Comparison of ENCODE assay signal across 9 cellular contexts in genomic region chr19:43005841-43006240, GRCh38. TPM values are rescaled to one million over a fixed set of nuclear protein-coding genes. Genes with fewer than 3 reads are reported as not detected.
"Had no signal": no experiment of that assay in that cellular context is flagged by ENCODE, and none has a peak within 500 bp of the region (broad histone marks: within the 10 kb centered on the region; RNA-seq: fewer than 3 reads in every experiment).

No MANE protein-coding gene starts in this region.

RNA-seq across cellular contexts. Expression of gene PSG11, which starts 20.4 kb away (rescaled TPM):
- total RNA-seq: OCI-LY7, PC-3, PC-9, Peyer's patch, Right ventricle myocardium inferior, Right ventricle myocardium superior, RPMI7951, SJCRH30, SJSA1 had no signal
